ENCODE assay signal across 1 cellular context in the genomic region with DNA sequence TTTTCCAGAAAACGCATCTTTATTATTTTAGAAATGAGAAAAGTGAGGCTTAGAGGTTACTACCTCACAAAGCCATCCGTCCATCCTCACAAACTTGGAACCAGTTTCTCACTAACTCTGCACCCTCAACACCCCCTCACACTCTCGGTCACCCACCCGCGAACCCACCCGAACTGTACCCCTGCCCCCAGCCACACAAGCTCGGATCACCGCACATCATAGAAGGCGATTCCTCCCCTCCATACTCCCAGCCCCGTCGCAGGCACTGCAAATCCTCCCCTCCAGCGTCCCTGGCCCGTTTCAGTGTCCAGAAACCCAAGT.
TF ChIP-seq lines count a peak whose summit lies in the region.

No MANE protein-coding gene starts in this region.

TF ChIP-seq in HEK293, 187 proteins besides CTCF, POLR2A, EP300 and RAD21 (continued from another document):
- TF ChIP-seq, protein P1, sequence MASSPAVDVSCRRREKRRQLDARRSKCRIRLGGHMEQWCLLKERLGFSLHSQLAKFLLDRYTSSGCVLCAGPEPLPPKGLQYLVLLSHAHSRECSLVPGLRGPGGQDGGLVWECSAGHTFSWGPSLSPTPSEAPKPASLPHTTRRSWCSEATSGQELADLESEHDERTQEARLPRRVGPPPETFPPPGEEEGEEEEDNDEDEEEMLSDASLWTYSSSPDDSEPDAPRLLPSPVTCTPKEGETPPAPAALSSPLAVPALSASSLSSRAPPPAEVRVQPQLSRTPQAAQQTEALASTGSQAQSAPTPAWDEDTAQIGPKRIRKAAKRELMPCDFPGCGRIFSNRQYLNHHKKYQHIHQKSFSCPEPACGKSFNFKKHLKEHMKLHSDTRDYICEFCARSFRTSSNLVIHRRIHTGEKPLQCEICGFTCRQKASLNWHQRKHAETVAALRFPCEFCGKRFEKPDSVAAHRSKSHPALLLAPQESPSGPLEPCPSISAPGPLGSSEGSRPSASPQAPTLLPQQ (tag by site-specific recombination; IDR thresholded peaks at IDR 0.05): no peak; the same call in 1 of the 2 replicates
- TF ChIP-seq EGR2 (tag by site-specific recombination; IDR thresholded peaks at IDR 0.05; ENCODE audit: low read depth) (peak; percentile 59; the same call in 1 of the 2 replicates), ZNF214 (tag by site-specific recombination; IDR thresholded peaks at IDR 0.05; ENCODE audit: borderline replicate concordance) (no peak), ZNF544 (tag by site-specific recombination; IDR thresholded peaks at IDR 0.05) (no peak), ZNF223 (tag by site-specific recombination; IDR thresholded peaks at IDR 0.05) (no peak), ZNF621 (tag by site-specific recombination; IDR thresholded peaks at IDR 0.05) (no peak), ZNF555 (tag by site-specific recombination; conservative IDR thresholded peaks at IDR 0.05) (no peak), ZNF112 (tag by site-specific recombination; IDR thresholded peaks at IDR 0.05) (no peak), GLIS1 (tag by site-specific recombination; IDR thresholded peaks at IDR 0.05) (no peak), ZNF202 (tag by site-specific recombination; IDR thresholded peaks at IDR 0.05; ENCODE audit: borderline replicate concordance) (no peak), ZNF184 (tag by site-specific recombination; IDR thresholded peaks at IDR 0.05) (no peak), ZNF830 (tag by site-specific recombination; IDR thresholded peaks at IDR 0.05; ENCODE audit: low read depth) (no peak), ZNF747 (tag by site-specific recombination; IDR thresholded peaks at IDR 0.05) (no peak), ZNF76 (tag by site-specific recombination; IDR thresholded peaks at IDR 0.05; ENCODE audit: borderline replicate concordance, low read depth) (no peak), ZNF473 (tag by site-specific recombination; IDR thresholded peaks at IDR 0.05) (no peak), GLI2 (tag by site-specific recombination; IDR thresholded peaks at IDR 0.05; ENCODE audit: borderline replicate concordance, low read depth) (no peak), BCL11B (tag by site-specific recombination; IDR thresholded peaks at IDR 0.05; ENCODE audit: low read depth) (peak; percentile 39; the same call in 1 of the 2 replicates), PRDM1 (tag by site-specific recombination; IDR thresholded peaks at IDR 0.05) (no peak), ZNF792 (tag by site-specific recombination; IDR thresholded peaks at IDR 0.05) (peak; percentile 74; the same call in 1 of the 2 replicates), ZNF239 (tag by site-specific recombination; IDR thresholded peaks at IDR 0.05) (peak; percentile 15; the same call in 1 of the 2 replicates), SCRT2 (tag by site-specific recombination; IDR thresholded peaks at IDR 0.05) (no peak), ZNF169 (tag by site-specific recombination; IDR thresholded peaks at IDR 0.05) (no peak), ZFP37 (tag by site-specific recombination; IDR thresholded peaks at IDR 0.05) (no peak), ZNF274 (IDR thresholded peaks at IDR 0.05; ENCODE audit: low read length) (no peak), ZNF274 (tag by site-specific recombination; IDR thresholded peaks at IDR 0.05; ENCODE audit: borderline replicate concordance) (no peak), ZNF664 (tag by site-specific recombination; IDR thresholded peaks at IDR 0.05) (no peak), ZNF302 (tag by site-specific recombination; IDR thresholded peaks at IDR 0.05; ENCODE audit: low read depth) (no peak)
- TF ChIP-seq, protein P2, sequence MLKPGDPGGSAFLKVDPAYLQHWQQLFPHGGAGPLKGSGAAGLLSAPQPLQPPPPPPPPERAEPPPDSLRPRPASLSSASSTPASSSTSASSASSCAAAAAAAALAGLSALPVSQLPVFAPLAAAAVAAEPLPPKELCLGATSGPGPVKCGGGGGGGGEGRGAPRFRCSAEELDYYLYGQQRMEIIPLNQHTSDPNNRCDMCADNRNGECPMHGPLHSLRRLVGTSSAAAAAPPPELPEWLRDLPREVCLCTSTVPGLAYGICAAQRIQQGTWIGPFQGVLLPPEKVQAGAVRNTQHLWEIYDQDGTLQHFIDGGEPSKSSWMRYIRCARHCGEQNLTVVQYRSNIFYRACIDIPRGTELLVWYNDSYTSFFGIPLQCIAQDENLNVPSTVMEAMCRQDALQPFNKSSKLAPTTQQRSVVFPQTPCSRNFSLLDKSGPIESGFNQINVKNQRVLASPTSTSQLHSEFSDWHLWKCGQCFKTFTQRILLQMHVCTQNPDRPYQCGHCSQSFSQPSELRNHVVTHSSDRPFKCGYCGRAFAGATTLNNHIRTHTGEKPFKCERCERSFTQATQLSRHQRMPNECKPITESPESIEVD (tag by site-specific recombination; IDR thresholded peaks at IDR 0.05): no peak
- TF ChIP-seq, protein P3, sequence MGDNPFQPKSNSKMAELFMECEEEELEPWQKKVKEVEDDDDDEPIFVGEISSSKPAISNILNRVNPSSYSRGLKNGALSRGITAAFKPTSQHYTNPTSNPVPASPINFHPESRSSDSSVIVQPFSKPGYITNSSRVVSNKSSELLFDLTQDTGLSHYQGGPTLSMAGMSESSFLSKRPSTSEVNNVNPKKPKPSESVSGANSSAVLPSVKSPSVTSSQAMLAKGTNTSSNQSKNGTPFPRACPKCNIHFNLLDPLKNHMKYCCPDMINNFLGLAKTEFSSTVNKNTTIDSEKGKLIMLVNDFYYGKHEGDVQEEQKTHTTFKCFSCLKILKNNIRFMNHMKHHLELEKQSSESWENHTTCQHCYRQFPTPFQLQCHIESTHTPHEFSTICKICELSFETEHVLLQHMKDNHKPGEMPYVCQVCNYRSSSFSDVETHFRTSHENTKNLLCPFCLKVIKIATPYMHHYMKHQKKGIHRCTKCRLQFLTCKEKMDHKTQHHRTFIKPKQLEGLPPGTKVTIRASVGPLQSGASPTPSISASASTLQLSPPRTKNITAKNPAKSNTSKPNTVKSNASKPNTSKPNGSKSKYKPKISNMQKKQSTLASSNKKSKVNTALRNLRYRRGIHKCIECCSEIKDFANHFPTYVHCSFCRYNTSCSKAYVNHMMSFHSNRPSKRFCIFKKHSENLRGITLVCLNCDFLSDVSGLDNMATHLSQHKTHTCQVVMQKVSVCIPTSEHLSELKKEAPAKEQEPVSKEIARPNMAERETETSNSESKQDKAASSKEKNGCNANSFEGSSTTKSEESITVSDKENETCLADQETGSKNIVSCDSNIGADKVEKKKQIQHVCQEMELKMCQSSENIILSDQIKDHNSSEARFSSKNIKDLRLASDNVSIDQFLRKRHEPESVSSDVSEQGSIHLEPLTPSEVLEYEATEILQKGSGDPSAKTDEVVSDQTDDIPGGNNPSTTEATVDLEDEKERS (tag by site-specific recombination; IDR thresholded peaks at IDR 0.05): peak; percentile 9; the same call in 1 of the 2 replicates
- TF ChIP-seq, protein P4, sequence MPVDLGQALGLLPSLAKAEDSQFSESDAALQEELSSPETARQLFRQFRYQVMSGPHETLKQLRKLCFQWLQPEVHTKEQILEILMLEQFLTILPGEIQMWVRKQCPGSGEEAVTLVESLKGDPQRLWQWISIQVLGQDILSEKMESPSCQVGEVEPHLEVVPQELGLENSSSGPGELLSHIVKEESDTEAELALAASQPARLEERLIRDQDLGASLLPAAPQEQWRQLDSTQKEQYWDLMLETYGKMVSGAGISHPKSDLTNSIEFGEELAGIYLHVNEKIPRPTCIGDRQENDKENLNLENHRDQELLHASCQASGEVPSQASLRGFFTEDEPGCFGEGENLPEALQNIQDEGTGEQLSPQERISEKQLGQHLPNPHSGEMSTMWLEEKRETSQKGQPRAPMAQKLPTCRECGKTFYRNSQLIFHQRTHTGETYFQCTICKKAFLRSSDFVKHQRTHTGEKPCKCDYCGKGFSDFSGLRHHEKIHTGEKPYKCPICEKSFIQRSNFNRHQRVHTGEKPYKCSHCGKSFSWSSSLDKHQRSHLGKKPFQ (tag by site-specific recombination; IDR thresholded peaks at IDR 0.05): no peak
- TF ChIP-seq, protein P5, sequence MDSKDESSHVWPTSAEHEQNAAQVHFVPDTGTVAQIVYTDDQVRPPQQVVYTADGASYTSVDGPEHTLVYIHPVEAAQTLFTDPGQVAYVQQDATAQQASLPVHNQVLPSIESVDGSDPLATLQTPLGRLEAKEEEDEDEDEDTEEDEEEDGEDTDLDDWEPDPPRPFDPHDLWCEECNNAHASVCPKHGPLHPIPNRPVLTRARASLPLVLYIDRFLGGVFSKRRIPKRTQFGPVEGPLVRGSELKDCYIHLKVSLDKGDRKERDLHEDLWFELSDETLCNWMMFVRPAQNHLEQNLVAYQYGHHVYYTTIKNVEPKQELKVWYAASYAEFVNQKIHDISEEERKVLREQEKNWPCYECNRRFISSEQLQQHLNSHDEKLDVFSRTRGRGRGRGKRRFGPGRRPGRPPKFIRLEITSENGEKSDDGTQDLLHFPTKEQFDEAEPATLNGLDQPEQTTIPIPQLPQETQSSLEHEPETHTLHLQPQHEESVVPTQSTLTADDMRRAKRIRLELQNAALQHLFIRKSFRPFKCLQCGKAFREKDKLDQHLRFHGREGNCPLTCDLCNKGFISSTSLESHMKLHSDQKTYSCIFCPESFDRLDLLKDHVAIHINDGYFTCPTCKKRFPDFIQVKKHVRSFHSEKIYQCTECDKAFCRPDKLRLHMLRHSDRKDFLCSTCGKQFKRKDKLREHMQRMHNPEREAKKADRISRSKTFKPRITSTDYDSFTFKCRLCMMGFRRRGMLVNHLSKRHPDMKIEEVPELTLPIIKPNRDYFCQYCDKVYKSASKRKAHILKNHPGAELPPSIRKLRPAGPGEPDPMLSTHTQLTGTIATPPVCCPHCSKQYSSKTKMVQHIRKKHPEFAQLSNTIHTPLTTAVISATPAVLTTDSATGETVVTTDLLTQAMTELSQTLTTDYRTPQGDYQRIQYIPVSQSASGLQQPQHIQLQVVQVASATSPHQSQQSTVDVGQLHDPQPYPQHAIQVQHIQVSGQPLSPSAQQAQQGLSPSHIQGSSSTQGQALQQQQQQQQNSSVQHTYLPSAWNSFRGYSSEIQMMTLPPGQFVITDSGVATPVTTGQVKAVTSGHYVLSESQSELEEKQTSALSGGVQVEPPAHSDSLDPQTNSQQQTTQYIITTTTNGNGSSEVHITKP (tag by site-specific recombination; IDR thresholded peaks at IDR 0.05): no peak
- TF ChIP-seq, protein P6, sequence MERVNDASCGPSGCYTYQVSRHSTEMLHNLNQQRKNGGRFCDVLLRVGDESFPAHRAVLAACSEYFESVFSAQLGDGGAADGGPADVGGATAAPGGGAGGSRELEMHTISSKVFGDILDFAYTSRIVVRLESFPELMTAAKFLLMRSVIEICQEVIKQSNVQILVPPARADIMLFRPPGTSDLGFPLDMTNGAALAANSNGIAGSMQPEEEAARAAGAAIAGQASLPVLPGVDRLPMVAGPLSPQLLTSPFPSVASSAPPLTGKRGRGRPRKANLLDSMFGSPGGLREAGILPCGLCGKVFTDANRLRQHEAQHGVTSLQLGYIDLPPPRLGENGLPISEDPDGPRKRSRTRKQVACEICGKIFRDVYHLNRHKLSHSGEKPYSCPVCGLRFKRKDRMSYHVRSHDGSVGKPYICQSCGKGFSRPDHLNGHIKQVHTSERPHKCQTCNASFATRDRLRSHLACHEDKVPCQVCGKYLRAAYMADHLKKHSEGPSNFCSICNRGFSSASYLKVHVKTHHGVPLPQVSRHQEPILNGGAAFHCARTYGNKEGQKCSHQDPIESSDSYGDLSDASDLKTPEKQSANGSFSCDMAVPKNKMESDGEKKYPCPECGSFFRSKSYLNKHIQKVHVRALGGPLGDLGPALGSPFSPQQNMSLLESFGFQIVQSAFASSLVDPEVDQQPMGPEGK (tag by site-specific recombination; IDR thresholded peaks at IDR 0.05): peak; percentile 82
